Comparison of ENCODE assay signal across 8 cellular contexts in the genomic region with DNA sequence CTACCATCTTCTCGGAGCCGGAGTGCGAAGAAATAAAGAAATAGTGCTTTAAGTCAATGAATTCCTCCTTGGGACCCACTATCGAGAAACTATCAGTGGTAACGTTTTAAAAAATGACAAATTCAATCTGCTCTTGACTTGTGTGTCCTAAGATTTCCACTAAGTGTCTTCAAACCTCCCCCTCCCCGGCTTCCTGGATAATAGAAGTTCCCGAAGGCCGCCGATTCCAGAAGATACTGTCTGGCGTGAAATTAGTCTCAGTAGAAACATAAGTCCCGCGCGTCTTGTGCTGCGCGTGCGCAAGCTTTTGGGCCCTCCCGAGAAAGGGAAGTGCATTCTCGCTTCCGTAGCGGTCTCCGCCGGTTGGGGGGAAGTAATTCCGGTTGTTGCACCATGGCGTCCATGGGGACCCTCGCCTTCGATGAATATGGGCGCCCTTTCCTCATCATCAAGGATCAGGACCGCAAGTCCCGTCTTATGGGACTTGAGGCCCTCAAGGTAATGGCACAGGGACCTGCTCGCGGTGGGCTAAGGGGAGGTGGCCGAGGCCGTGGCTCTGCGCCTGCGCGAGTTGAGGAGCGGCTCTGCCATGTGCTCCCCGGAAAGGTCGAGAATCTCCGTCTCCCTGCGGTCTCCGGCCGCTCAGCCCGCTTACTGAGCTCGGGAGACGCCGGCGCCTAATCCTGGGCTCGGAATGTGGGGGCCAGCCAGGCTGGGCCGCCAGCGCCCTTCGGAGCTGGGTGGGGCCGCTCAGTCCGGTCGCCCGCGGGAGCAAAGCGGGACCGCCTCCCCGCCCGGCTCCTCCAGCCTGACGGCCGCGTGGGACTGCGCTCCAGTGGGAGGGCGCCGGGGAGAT. TPM values are rescaled to one million over a fixed set of nuclear protein-coding genes. Genes with fewer than 3 reads are reported as not detected.
DNase-seq lines count a peak whose midpoint lies in the region; ATAC-seq and TF ChIP-seq lines count a peak whose summit lies in the region.

A gene (plus strand): TSS at position 333 of the 856 bp plus-strand sequence. CDS start 61 bp downstream, at position 394.

- H3K4me3 ChIP-seq in GM06990 (replicated peaks; ENCODE audit: low read depth, low read length), result peak within 1 kb of the TSS; percentile 96
- H3K4me3 ChIP-seq in testis, result peak within 1 kb of the TSS; percentile 86 to 91

- no peaks in the 10 kb centered on the region for H3K9me3 Mint-ChIP-seq in activated naive CD4-positive, alpha-beta T cell treated with anti-CD3 and anti-CD28 coated beads, Interleukin-2, amount 50 U/mL, for 72 hours

- ATAC-seq in HG02588 (IDR thresholded peaks at IDR 0.05; ENCODE audit: unreplicated experiment) (peak; percentile 85), SK-N-SH treated with all-trans-retinoic acid at 6 μM for 48 hours (peak; percentile 83), omental fat pad (ENCODE audit: low FRiP score) (peak; percentile 87)
- peak; percentile 81 to 86 for ATAC-seq in activated naive CD4-positive, alpha-beta T cell treated with anti-CD3 and anti-CD28 coated beads, Interleukin-2, amount 50 U/mL, for 72 hours

- intact Hi-C loops in testis (cut with DNase I; ENCODE audit: low total_unique reads), result no loop called here

- TF ChIP-seq POLR2A in testis (IDR thresholded peaks at IDR 0.05), result no peak

- TF ChIP-seq CTCF in GM06990 (IDR thresholded peaks at IDR 0.05; ENCODE audit: insufficient read depth, low read length, poor library complexity, severe bottlenecking) (no peak), omental fat pad (IDR thresholded peaks at IDR 0.05) (no peak), testis (IDR thresholded peaks at IDR 0.05) (peak in 1 of 3 experiments; percentile 1)

- DNase-seq in GM06990 (ENCODE audit: extremely low read depth, insufficient read length) (peak; percentile 89), NCI-H1092 (lab: John Stamatoyannopoulos, UW) (peak; percentile 94), glomerular visceral epithelial cell (ENCODE audit: extremely low spot score) (peak; percentile 99), omental fat pad (ENCODE audit: low spot score) (peak; percentile 60), testis (peak; percentile 94)
- DNase-seq in activated naive CD4-positive, alpha-beta T cell treated with anti-CD3 and anti-CD28 coated beads, Interleukin-2, amount 50 U/mL, for 72 hours (ENCODE audit: low spot score in 2 of 2), result peak; percentile 80 to 94

- no peaks in the 10 kb centered on the region for H3K9me3 ChIP-seq in testis

- 0% methylated on average over 25 to 66 of the region's 67 CpGs for WGBS in testis, 2 donors

- peaks cover 31 to 41% of the 10 kb centered on the region in 2 donors for H3K36me3 Mint-ChIP-seq in activated naive CD4-positive, alpha-beta T cell treated with anti-CD3 and anti-CD28 coated beads, Interleukin-2, amount 50 U/mL, for 72 hours

- H3K27me3 ChIP-seq in GM06990 (replicated peaks; ENCODE audit: control insufficient read depth, insufficient read depth, low read length) (no peaks in the 10 kb centered on the region), testis (no peaks in the 10 kb centered on the region)

- peak within 1 kb of the TSS; percentile 96 to 97 for H3K27ac ChIP-seq in testis

- peaks cover 11% of the 10 kb centered on the region for H3K4me1 ChIP-seq in testis

- H3K27ac Mint-ChIP-seq in activated naive CD4-positive, alpha-beta T cell treated with anti-CD3 and anti-CD28 coated beads, Interleukin-2, amount 50 U/mL, for 72 hours, result peak within 1 kb of the TSS; percentile 99 to 100

- peaks cover 10% of the 10 kb centered on the region for H3K36me3 ChIP-seq in GM06990 (ENCODE audit: control insufficient read depth, insufficient read depth, low read length)
- no peaks in the 10 kb centered on the region for H3K36me3 ChIP-seq in testis (ENCODE audit: low read depth, missing control alignments)

TF ChIP-seq in SK-N-SH treated with all-trans-retinoic acid at 6 μM for 48 hours, 23 proteins besides CTCF, POLR2A, EP300 and RAD21:
- TF ChIP-seq, protein P1, sequence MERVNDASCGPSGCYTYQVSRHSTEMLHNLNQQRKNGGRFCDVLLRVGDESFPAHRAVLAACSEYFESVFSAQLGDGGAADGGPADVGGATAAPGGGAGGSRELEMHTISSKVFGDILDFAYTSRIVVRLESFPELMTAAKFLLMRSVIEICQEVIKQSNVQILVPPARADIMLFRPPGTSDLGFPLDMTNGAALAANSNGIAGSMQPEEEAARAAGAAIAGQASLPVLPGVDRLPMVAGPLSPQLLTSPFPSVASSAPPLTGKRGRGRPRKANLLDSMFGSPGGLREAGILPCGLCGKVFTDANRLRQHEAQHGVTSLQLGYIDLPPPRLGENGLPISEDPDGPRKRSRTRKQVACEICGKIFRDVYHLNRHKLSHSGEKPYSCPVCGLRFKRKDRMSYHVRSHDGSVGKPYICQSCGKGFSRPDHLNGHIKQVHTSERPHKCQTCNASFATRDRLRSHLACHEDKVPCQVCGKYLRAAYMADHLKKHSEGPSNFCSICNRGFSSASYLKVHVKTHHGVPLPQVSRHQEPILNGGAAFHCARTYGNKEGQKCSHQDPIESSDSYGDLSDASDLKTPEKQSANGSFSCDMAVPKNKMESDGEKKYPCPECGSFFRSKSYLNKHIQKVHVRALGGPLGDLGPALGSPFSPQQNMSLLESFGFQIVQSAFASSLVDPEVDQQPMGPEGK (CRISPR knock-in tag; IDR thresholded peaks at IDR 0.05; ENCODE audit: borderline replicate concordance), result no peak
- TF ChIP-seq, protein P2, sequence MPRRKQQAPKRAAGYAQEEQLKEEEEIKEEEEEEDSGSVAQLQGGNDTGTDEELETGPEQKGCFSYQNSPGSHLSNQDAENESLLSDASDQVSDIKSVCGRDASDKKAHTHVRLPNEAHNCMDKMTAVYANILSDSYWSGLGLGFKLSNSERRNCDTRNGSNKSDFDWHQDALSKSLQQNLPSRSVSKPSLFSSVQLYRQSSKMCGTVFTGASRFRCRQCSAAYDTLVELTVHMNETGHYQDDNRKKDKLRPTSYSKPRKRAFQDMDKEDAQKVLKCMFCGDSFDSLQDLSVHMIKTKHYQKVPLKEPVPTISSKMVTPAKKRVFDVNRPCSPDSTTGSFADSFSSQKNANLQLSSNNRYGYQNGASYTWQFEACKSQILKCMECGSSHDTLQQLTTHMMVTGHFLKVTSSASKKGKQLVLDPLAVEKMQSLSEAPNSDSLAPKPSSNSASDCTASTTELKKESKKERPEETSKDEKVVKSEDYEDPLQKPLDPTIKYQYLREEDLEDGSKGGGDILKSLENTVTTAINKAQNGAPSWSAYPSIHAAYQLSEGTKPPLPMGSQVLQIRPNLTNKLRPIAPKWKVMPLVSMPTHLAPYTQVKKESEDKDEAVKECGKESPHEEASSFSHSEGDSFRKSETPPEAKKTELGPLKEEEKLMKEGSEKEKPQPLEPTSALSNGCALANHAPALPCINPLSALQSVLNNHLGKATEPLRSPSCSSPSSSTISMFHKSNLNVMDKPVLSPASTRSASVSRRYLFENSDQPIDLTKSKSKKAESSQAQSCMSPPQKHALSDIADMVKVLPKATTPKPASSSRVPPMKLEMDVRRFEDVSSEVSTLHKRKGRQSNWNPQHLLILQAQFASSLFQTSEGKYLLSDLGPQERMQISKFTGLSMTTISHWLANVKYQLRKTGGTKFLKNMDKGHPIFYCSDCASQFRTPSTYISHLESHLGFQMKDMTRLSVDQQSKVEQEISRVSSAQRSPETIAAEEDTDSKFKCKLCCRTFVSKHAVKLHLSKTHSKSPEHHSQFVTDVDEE (CRISPR knock-in tag; IDR thresholded peaks at IDR 0.05), result no peak
- no peak for TF ChIP-seq ESRRG (CRISPR knock-in tag; IDR thresholded peaks at IDR 0.05)
- no peak for TF ChIP-seq OSR1 (CRISPR knock-in tag; IDR thresholded peaks at IDR 0.05)
- TF ChIP-seq ZNF8 (CRISPR knock-in tag; IDR thresholded peaks at IDR 0.05), result no peak
- TF ChIP-seq, protein P3, sequence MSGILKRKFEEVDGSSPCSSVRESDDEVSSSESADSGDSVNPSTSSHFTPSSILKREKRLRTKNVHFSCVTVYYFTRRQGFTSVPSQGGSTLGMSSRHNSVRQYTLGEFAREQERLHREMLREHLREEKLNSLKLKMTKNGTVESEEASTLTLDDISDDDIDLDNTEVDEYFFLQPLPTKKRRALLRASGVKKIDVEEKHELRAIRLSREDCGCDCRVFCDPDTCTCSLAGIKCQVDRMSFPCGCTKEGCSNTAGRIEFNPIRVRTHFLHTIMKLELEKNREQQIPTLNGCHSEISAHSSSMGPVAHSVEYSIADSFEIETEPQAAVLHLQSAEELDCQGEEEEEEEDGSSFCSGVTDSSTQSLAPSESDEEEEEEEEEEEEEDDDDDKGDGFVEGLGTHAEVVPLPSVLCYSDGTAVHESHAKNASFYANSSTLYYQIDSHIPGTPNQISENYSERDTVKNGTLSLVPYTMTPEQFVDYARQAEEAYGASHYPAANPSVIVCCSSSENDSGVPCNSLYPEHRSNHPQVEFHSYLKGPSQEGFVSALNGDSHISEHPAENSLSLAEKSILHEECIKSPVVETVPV (CRISPR knock-in tag; IDR thresholded peaks at IDR 0.05), result no peak
- no peak for TF ChIP-seq TCF4 (CRISPR knock-in tag; IDR thresholded peaks at IDR 0.05; ENCODE audit: borderline replicate concordance)
- TF ChIP-seq BACH2 (CRISPR knock-in tag; IDR thresholded peaks at IDR 0.05; ENCODE audit: borderline replicate concordance), result no peak
- no peak for TF ChIP-seq PPARA (CRISPR knock-in tag; IDR thresholded peaks at IDR 0.05; ENCODE audit: borderline replicate concordance)
- no peak for TF ChIP-seq SNAI2 (CRISPR knock-in tag; IDR thresholded peaks at IDR 0.05)
- no peak for TF ChIP-seq TOX (CRISPR knock-in tag; IDR thresholded peaks at IDR 0.05; ENCODE audit: borderline replicate concordance)
- no peak for TF ChIP-seq ZFP3 (CRISPR knock-in tag; IDR thresholded peaks at IDR 0.05)
- TF ChIP-seq ZNF565 (CRISPR knock-in tag; conservative IDR thresholded peaks at IDR 0.05; ENCODE audit: low read depth), result no peak
TF ChIP-seq in SK-N-SH treated with all-trans-retinoic acid at 6 μM for 48 hours: peak in this region for 0.

RNA-seq across cellular contexts. Expression of the gene that starts here (rescaled TPM):
- total RNA-seq in activated naive CD4-positive, alpha-beta T cell treated with anti-CD3 and anti-CD28 coated beads, Interleukin-2, amount 50 U/mL, for 72 hours, result 100 to 1,000 TPM; 347 to 353 TPM
- 100 to 1,000 TPM; 160 to 310 (median 239) TPM for total RNA-seq in omental fat pad
- 100 to 1,000 TPM; 155 to 189 TPM for total RNA-seq in testis
- 299 TPM for polyA plus RNA-seq in testis (ENCODE audit: insufficient read depth, low read depth, low replicate concordance)

Comparison
In these comparisons a context has a peak if more than half of its experiments do, and no peak if none do; other contexts are left out.
1. Peak in every context shown above with its lines: DNase-seq, ATAC-seq, H3K4me3 ChIP-seq and H3K27ac ChIP-seq.